In the genomic region with DNA sequence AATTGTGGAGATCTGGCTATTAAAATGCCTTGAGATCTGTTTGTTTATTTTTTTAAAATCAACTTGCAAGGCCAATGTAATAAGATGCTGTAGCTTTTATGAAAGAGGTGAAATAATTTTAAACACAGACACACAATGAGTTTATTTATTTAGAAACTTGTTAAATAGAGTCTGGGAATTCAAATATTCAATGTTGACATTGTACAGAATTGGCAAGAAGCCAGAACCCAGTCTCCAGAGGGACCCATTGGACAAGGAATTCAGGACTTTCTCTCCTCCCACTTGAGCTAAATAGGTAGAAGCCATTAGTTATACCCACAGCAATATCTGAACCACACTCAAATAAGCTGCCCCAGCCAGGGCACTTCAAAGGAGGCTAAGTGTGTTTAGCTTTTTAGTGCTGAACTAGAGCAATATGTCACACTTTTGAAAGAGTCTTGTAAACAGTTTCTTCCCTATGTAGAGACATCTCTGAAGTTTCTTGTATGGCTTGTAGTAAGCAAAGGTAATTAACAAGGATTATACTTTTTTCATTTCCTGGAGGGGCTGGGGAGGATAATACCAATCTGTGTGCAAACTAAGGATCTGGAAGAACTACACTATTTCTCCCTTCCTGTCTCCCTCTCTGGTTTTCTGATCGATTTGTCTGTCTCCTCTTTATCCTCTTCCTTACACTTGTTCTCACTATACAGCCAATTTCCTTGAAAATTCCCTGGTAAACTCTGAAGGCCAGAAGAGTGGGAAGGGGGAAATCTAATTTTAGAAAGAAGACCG, we compare ENCODE assay signal across 11 cellular contexts. TPM values are rescaled to one million over a fixed set of nuclear protein-coding genes. Genes with fewer than 3 reads are reported as not detected.
DNase-seq lines count a peak whose midpoint lies in the region; ATAC-seq and TF ChIP-seq lines count a peak whose summit lies in the region.
"Had no signal": no experiment of that assay in that cellular context is flagged by ENCODE, and none has a peak within 500 bp of the region (broad histone marks: within the 10 kb centered on the region; RNA-seq: fewer than 3 reads in every experiment).

No MANE protein-coding gene starts in this region.

- no peaks in the 10 kb centered on the region for H4K20me1 ChIP-seq in PC-3 (ENCODE audit: low read length)

- H3K79me2 ChIP-seq in PC-3 (ENCODE audit: low read length): peaks cover 19% of the 10 kb centered on the region; the same call in 1 of the 2 replicates

- no peaks in the 10 kb centered on the region for H3K36me3 ChIP-seq in PC-3 (ENCODE audit: low read depth, low read length)
- H3K36me3 ChIP-seq in mucosa of stomach (ENCODE audit: control insufficient read depth, insufficient read depth, low read length): no peaks in the 10 kb centered on the region

- DNase-seq in DMS79 (lab: John Stamatoyannopoulos, UW) (peak; percentile 56), NCI-H1048 (lab: John Stamatoyannopoulos, UW) (peak; percentile 71), PC-3 (peak; percentile 76), cortex of kidney (lab: John Stamatoyannopoulos, UW) (no peak), GM19240 (ENCODE audit: insufficient read length, low spot score) (no peak)
- DNase-seq in stimulated activated CD8-positive, alpha-beta memory T cell treated with anti-CD3 and anti-CD28 coated beads, Interleukin-4, amount 100 ng/mL, for 48 hours: no peak
- DNase-seq: anterior cingulate cortex; CD4-positive, alpha-beta T cell; MV-4-11 had no signal

- POLR2A ChIA-PET in PC-3 (lab: Charles Lee; ENCODE audit: unreplicated experiment): interaction anchor here (0.7 kb wide), 1 partner anchor 25 kb away, joined by 5 read pairs; no protein-coding TSS in a partner anchor

- H3K4me1 ChIP-seq in PC-3 (ENCODE audit: insufficient read depth, low read length) (peaks cover 11% of the 10 kb centered on the region), mucosa of stomach (ENCODE audit: control insufficient read depth, insufficient read depth, low read length) (peaks cover 27% of the 10 kb centered on the region)

- H2AFZ ChIP-seq in PC-3 (ENCODE audit: low read length): no peak overlapping the region

- H3K4me3 ChIP-seq in PC-3 (ENCODE audit: low read length) (no peak overlapping the region), mucosa of stomach (ENCODE audit: low read length) (no peak overlapping the region)

- H3F3A ChIP-seq in PC-3 (ENCODE audit: low read length, unreplicated experiment): no peaks in the 10 kb centered on the region

- H3K4me2 ChIP-seq in PC-3 (ENCODE audit: low read length): peak overlapping the region; percentile 27; the same call in 1 of the 2 replicates

- no peak for TF ChIP-seq CTCF in PC-3 (conservative IDR thresholded peaks at IDR 0.05; ENCODE audit: low read depth, low read length)

- ATAC-seq in PC-3 (peak; percentile 26), HG02938 (IDR thresholded peaks at IDR 0.05; ENCODE audit: unreplicated experiment) (no peak)

- H3K9me2 ChIP-seq in PC-3 (replicated peaks; ENCODE audit: low read length): no peaks in the 10 kb centered on the region

- BruUV-seq in PC-3 (replicated peaks; lab: Mats Ljungman, UMichigan): no TSS peak

- H3K9me3 ChIP-seq in PC-3 (ENCODE audit: low read length) (no peaks in the 10 kb centered on the region), mucosa of stomach (ENCODE audit: control insufficient read depth, low read length) (no peaks in the 10 kb centered on the region)

- H3K27me3 ChIP-seq in PC-3 (ENCODE audit: low read length) (no peaks in the 10 kb centered on the region), mucosa of stomach (ENCODE audit: control insufficient read depth, insufficient read depth, low read length) (peaks cover 25% of the 10 kb centered on the region)

- no peak overlapping the region for H3K27ac ChIP-seq in PC-3 (ENCODE audit: low read length)

- intact Hi-C loops in PC-3 (cut with micrococcal nuclease): loop anchor here (2.0 kb wide), 1 partner anchor 161 kb away; no protein-coding TSS in a partner anchor

- no peak overlapping the region for H3K9ac ChIP-seq in PC-3 (ENCODE audit: low read length)
- H3K9ac ChIP-seq in mucosa of stomach (ENCODE audit: low read length): peak overlapping the region; percentile 93

- CTCF ChIA-PET in PC-3 (lab: Charles Lee): no interaction called here

RNA-seq across cellular contexts. Expression of gene MECOM, which starts 6.0 kb away (rescaled TPM):
- 10.0 and 11.4 TPM in 2 replicates for total RNA-seq in PC-3 (2014; rRNA removed)
- total RNA-seq: CD4-positive, alpha-beta T cell had no signal

Comparison
In these comparisons a context has a peak if more than half of its experiments do, and no peak if none do; other contexts are left out.
1. DNase-seq: peak in DMS79 (single experiment), NCI-H1048 (single experiment) and PC-3 (single experiment); none in cortex of kidney (single experiment), GM19240 (single experiment) and stimulated activated CD8-positive, alpha-beta memory T cell treated with anti-CD3 and anti-CD28 coated beads, Interleukin-4, amount 100 ng/mL, for 48 hours (single experiment).